In genomic region chr20:63369724-63370622, GRCh38 we compare ENCODE assay signal across 27 cellular contexts. TPM values are rescaled to one million over a fixed set of nuclear protein-coding genes. Genes with fewer than 3 reads are reported as not detected.
"Had no signal": no experiment of that assay in that cellular context is flagged by ENCODE, and none has a peak within 500 bp of the region (broad histone marks: within the 10 kb centered on the region; RNA-seq: fewer than 3 reads in every experiment).

No MANE protein-coding gene starts in this region.

- H3K27ac ChIP-seq: body of pancreas, colonic mucosa, foreskin keratinocyte, skin epidermis, suprapubic skin, transverse colon had no signal

- DNase-seq: activated CD4-positive, alpha-beta T cell treated with anti-CD3 and anti-CD28 coated beads, Interleukin-2, amount 10 ng/mL, durations not matched to agents 7 days and 5 days; activated CD4-positive, CD25-positive, alpha-beta regulatory T cell; activated CD8-positive, alpha-beta T cell treated with anti-CD3 and anti-CD28 coated beads, Interleukin-2, amount 10 ng/mL, durations not matched to agents 7 days and 5 days; activated naive CD4-positive, alpha-beta T cell treated with Interleukin-2 at 50 U/mL for 16 hours; activated naive CD8-positive, alpha-beta T cell treated with anti-CD3 and anti-CD28 coated beads, Interleukin-2, amount 10 ng/mL, durations not matched to agents 7 days and 5 days; activated T-cell treated with anti-CD3 and anti-CD28 coated beads, Interleukin-2, amount 50 U/mL, for 24 hours; body of pancreas; central memory CD4-positive, alpha-beta T cell; colonic mucosa; foreskin keratinocyte; hippocampal formation; left colon; natural killer cell; occipital lobe; retina; stimulated activated CD4-positive, alpha-beta T cell treated with anti-CD3 and anti-CD28 coated beads, Interleukin-15, amount 100 ng/mL, for 24 hours; stimulated activated CD4-positive, alpha-beta T cell treated with anti-CD3 and anti-CD28 coated beads, Interleukin-2, amount 100 ng/mL, for 48 hours; T-helper 1 cell; T-helper 9 cell; transverse colon had no signal

- H3K4me1 ChIP-seq: body of pancreas, colonic mucosa, foreskin keratinocyte, suprapubic skin, transverse colon had no signal

- FAIRE-seq: islet of Langerhans had no signal

- H3K4me3 ChIP-seq: body of pancreas, colonic mucosa, lung, skin epidermis, suprapubic skin, transverse colon had no signal

- ATAC-seq: activated CD8-positive, alpha-beta T cell treated with anti-CD3 and anti-CD28 coated beads, Interleukin-2, amount 10 ng/mL, durations not matched to agents 7 days and 5 days; body of pancreas; foreskin keratinocyte; left colon had no signal

- H3K36me3 ChIP-seq: colonic mucosa, suprapubic skin, transverse colon had no signal

- H3K9me3 ChIP-seq: body of pancreas, colonic mucosa, suprapubic skin, transverse colon had no signal

- H3K27me3 ChIP-seq: body of pancreas, colonic mucosa had no signal

RNA-seq across cellular contexts. Expression of gene CHRNA4, which starts 8.8 kb away (rescaled TPM):
- total RNA-seq: activated CD4-positive, alpha-beta T cell treated with anti-CD3 and anti-CD28 coated beads, Interleukin-2, amount 10 ng/mL, durations not matched to agents 7 days and 5 days; activated CD8-positive, alpha-beta T cell treated with anti-CD3 and anti-CD28 coated beads, Interleukin-2, amount 10 ng/mL, durations not matched to agents 7 days and 5 days; activated naive CD8-positive, alpha-beta T cell treated with anti-CD3 and anti-CD28 coated beads, Interleukin-2, amount 10 ng/mL, durations not matched to agents 7 days and 5 days; activated T-helper 2 cell treated with anti-CD3 and anti-CD28 coated beads, Interferon-gamma antibody, Interleukin-2, Interleukin-4, amounts not matched to agents 10 μg/mL and 5 μg/mL and 100 μg/mL, durations not matched to agents 14 hours and 24 hours and 36 hours; body of pancreas; epithelial cell of proximal tubule; fibroblast of lung; foreskin keratinocyte; left colon; natural killer cell; suprapubic skin had no signal
